29 cellular contexts compared by ENCODE assay signal in genomic region chr1:203424285-203424684, GRCh38. TPM values are rescaled to one million over a fixed set of nuclear protein-coding genes. Genes with fewer than 3 reads are reported as not detected.
"Had no signal": no experiment of that assay in that cellular context is flagged by ENCODE, and none has a peak within 500 bp of the region (broad histone marks: within the 10 kb centered on the region; RNA-seq: fewer than 3 reads in every experiment).

No MANE protein-coding gene starts in this region.

- H3K4me1 Mint-ChIP-seq: immature natural killer cell had no signal

- H3K4me3 ChIP-seq: colonic mucosa, esophagus squamous epithelium, gastrocnemius medialis, heart left ventricle, left ventricle myocardium inferior, lower lobe of right lung, mucosa of descending colon had no signal

- H3K4me3 Mint-ChIP-seq: dendritic cell treated with granulocyte-macrophage colony-stimulating factor and Interleukin-4, amounts not matched to agents 40 ng/mL and 50 ng/mL, for 4 days; effector memory CD8-positive, alpha-beta T cell; endodermal cell; immature natural killer cell; mesothelial cell of epicardium had no signal

- ATAC-seq: effector memory CD8-positive, alpha-beta T cell; esophagus mucosa; gastrocnemius medialis; left colon; left lobe of liver; mucosa of descending colon had no signal

- H3K4me1 ChIP-seq: gastrocnemius medialis, left ventricle myocardium inferior had no signal

- H3K36me3 Mint-ChIP-seq: immature natural killer cell, mesothelial cell of epicardium had no signal

- H3K27ac ChIP-seq: epithelial cell of prostate, esophagus squamous epithelium, gastrocnemius medialis, left ventricle myocardium inferior, lower lobe of right lung had no signal

- H3K36me3 ChIP-seq: colonic mucosa, esophagus squamous epithelium, gastrocnemius medialis, heart left ventricle, left ventricle myocardium inferior, lower lobe of right lung had no signal

- H3K9me3 ChIP-seq: colonic mucosa, esophagus squamous epithelium, gastrocnemius medialis, heart left ventricle, left ventricle myocardium inferior, lower lobe of right lung, mucosa of descending colon had no signal

- H3K27ac Mint-ChIP-seq: dendritic cell treated with granulocyte-macrophage colony-stimulating factor and Interleukin-4, amounts not matched to agents 40 ng/mL and 50 ng/mL, for 4 days; effector memory CD8-positive, alpha-beta T cell; endodermal cell; immature natural killer cell; mesothelial cell of epicardium had no signal

- H3K27me3 ChIP-seq: colonic mucosa had no signal

- H3K9me3 Mint-ChIP-seq: dendritic cell treated with granulocyte-macrophage colony-stimulating factor and Interleukin-4, amounts not matched to agents 40 ng/mL and 50 ng/mL, for 4 days; effector memory CD8-positive, alpha-beta T cell; endodermal cell; mesothelial cell of epicardium had no signal

- DNase-seq: cerebellar nuclear complex; colonic mucosa; cortex of kidney; effector CD8-positive, alpha-beta T cell; effector memory CD8-positive, alpha-beta T cell; endodermal cell; erythroblast; esophagus squamous epithelium; foreskin fibroblast; foreskin melanocyte; gastrocnemius medialis; heart left ventricle; hypothalamus; immature natural killer cell; islet precursor cell; kidney; kidney glomerular epithelial cell; left ventricle myocardium inferior; lower lobe of right lung; mesenchymal stem cell; mucosa of descending colon had no signal

RNA-seq across cellular contexts. Expression of gene PRELP, which starts 51.3 kb away (rescaled TPM):
- total RNA-seq: dermis microvascular lymphatic vessel endothelial cell, lung microvascular endothelial cell had no signal
